Comparison of ENCODE assay signal across 10 cellular contexts in genomic region chr7:140260767-140261486, GRCh38.
DNase-seq lines count a peak whose midpoint lies in the region; ATAC-seq and TF ChIP-seq lines count a peak whose summit lies in the region.
"Had no signal": no experiment of that assay in that cellular context is flagged by ENCODE, and none has a peak within 500 bp of the region (broad histone marks: within the 10 kb centered on the region; RNA-seq: fewer than 3 reads in every experiment).

No MANE protein-coding gene starts in this region.

- H3K9ac ChIP-seq in BLaER1 (no peak overlapping the region), MM.1S (ENCODE audit: low read length) (no peak overlapping the region)

- H3K27ac ChIP-seq in BLaER1 (no peak overlapping the region), MM.1S (ENCODE audit: low read length) (no peak overlapping the region)

- no peak overlapping the region for H2AFZ ChIP-seq in MM.1S (ENCODE audit: low read length)

- peak; percentile 93 for DNase-seq in DMS53 (lab: John Stamatoyannopoulos, UW)
- peak; percentile 81 for DNase-seq in NCI-H69 (lab: John Stamatoyannopoulos, UW)
- no peak for DNase-seq in left colon
- no peak for DNase-seq in MM.1S
- no peak for DNase-seq in NCI-H2171 treated with DMSO at 0.1 percent for 48 hours (lab: John Stamatoyannopoulos, UW)
- DNase-seq in Kasumi-1 (lab: John Stamatoyannopoulos, UW), result no peak
- DNase-seq: stimulated activated naive CD8-positive, alpha-beta T cell treated with anti-CD3 and anti-CD28 coated beads, Interleukin-15, Interleukin-2, amounts not matched to agents 100 U/mL and 50 U/mL, for 24 hours had no signal

- ATAC-seq in left colon (peak; percentile 61), HG02763 (IDR thresholded peaks at IDR 0.05; ENCODE audit: unreplicated experiment) (no peak)
- ATAC-seq: activated naive CD4-positive, alpha-beta T cell treated with anti-CD3 and anti-CD28 coated beads, Interleukin-2, amount 50 U/mL, for 72 hours; stimulated activated naive CD8-positive, alpha-beta T cell treated with anti-CD3 and anti-CD28 coated beads, Interleukin-15, Interleukin-2, amounts not matched to agents 100 U/mL and 50 U/mL, for 24 hours had no signal

- no peaks in the 10 kb centered on the region for H3K79me2 ChIP-seq in MM.1S (ENCODE audit: low read length)

- H4K20me1 ChIP-seq in BLaER1 (no peaks in the 10 kb centered on the region), MM.1S (ENCODE audit: insufficient read depth, low read length) (no peaks in the 10 kb centered on the region)

- H3K9me3 ChIP-seq in BLaER1 (peaks cover 6% of the 10 kb centered on the region), MM.1S (replicated peaks; ENCODE audit: insufficient read depth, low read length) (no peaks in the 10 kb centered on the region)

- H3K4me3 ChIP-seq in BLaER1 (no peak overlapping the region), MM.1S (ENCODE audit: low read length) (no peak overlapping the region)

- H3K4me1 ChIP-seq in BLaER1 (peaks cover 21% of the 10 kb centered on the region), MM.1S (ENCODE audit: low read length) (no peaks in the 10 kb centered on the region; the same call in 1 of the 2 replicates)

- H3K9me2 ChIP-seq in MM.1S (replicated peaks; ENCODE audit: insufficient read depth, low read length), result no peaks in the 10 kb centered on the region

- H3K4me2 ChIP-seq in BLaER1 (peak overlapping the region; percentile 40; the same call in 1 of the 2 replicates), MM.1S (ENCODE audit: low read depth, low read length) (no peak overlapping the region)

- H3K36me3 ChIP-seq in BLaER1 (no peaks in the 10 kb centered on the region), MM.1S (replicated peaks; ENCODE audit: insufficient read depth, low read length) (no peaks in the 10 kb centered on the region)

- no peaks in the 10 kb centered on the region for H3K27me3 ChIP-seq in BLaER1
- no peaks in the 10 kb centered on the region; the same call in none of the 2 replicates for H3K27me3 ChIP-seq in MM.1S (replicated peaks; ENCODE audit: insufficient read depth, low read length)

- no peak for TF ChIP-seq CTCF in MM.1S (IDR thresholded peaks at IDR 0.05; ENCODE audit: low read length)

- intact Hi-C loops in left colon (cut with DNase I, micrococcal nuclease), result no loop called here

- H3F3A ChIP-seq in MM.1S (ENCODE audit: insufficient read depth, low read length), result no peaks in the 10 kb centered on the region

Comparison
In these comparisons a context has a peak if more than half of its experiments do, and no peak if none do; other contexts are left out.
1. DNase-seq: peak in DMS53 (single experiment) and NCI-H69 (single experiment); none in left colon (0 of 2), MM.1S (single experiment), NCI-H2171 treated with DMSO at 0.1 percent for 48 hours (single experiment) and Kasumi-1 (0 of 2).